Comparison of ENCODE assay signal across 13 cellular contexts in genomic region chr15:100132309-100132708, GRCh38.
"Had no signal": no experiment of that assay in that cellular context is flagged by ENCODE, and none has a peak within 500 bp of the region (broad histone marks: within the 10 kb centered on the region; RNA-seq: fewer than 3 reads in every experiment).

No MANE protein-coding gene starts in this region.

- H3K27me3 Mint-ChIP-seq: stimulated activated naive B cell treated with anti-CD40 and anti-IgM and Interleukin-4, amounts not matched to agents 10 μg/mL and 1 μg/mL and 100 μg/mL, for 72 hours had no signal

- H3K9ac ChIP-seq: neural progenitor cell had no signal

- H3K4me2 ChIP-seq: neural progenitor cell had no signal

- H3K4me1 Mint-ChIP-seq: memory B cell; neural progenitor cell; stimulated activated naive B cell treated with anti-CD40 and anti-IgM and Interleukin-4, amounts not matched to agents 10 μg/mL and 1 μg/mL and 100 μg/mL, for 72 hours had no signal

- H2AFZ ChIP-seq: neural progenitor cell had no signal

- H3K9me3 ChIP-seq: heart left ventricle, lower lobe of right lung, pancreas had no signal

- DNase-seq: hippocampal formation; kidney glomerular epithelial cell; spleen; stimulated activated naive B cell treated with anti-CD40 and anti-IgM and Interleukin-4, amounts not matched to agents 10 μg/mL and 1 μg/mL and 100 μg/mL, for 72 hours had no signal

- H3K4me3 Mint-ChIP-seq: memory B cell; mesothelial cell of epicardium; natural killer cell treated with Interleukin-12 subunit alpha and Interleukin-12 subunit beta and Interleukin-15 and Interleukin-18, amount 100 ng/mL, for 72 hours; neural progenitor cell; type B pancreatic cell had no signal

- H3K27ac Mint-ChIP-seq: memory B cell; mesothelial cell of epicardium; natural killer cell treated with Interleukin-12 subunit alpha and Interleukin-12 subunit beta and Interleukin-15 and Interleukin-18, amount 100 ng/mL, for 72 hours; neural progenitor cell; progenitor cell of endocrine pancreas; type B pancreatic cell had no signal

- H3K27ac ChIP-seq: lower lobe of right lung, neural progenitor cell, pancreas had no signal

- H3K4me3 ChIP-seq: neural progenitor cell had no signal

- H3K36me3 ChIP-seq: heart left ventricle, lower lobe of right lung, neural progenitor cell, pancreas, spleen had no signal

- H3K36me3 Mint-ChIP-seq: memory B cell; natural killer cell treated with Interleukin-12 subunit alpha and Interleukin-12 subunit beta and Interleukin-15 and Interleukin-18, amount 100 ng/mL, for 72 hours; neural progenitor cell; stimulated activated naive B cell treated with anti-CD40 and anti-IgM and Interleukin-4, amounts not matched to agents 10 μg/mL and 1 μg/mL and 100 μg/mL, for 72 hours had no signal

- H3K27me3 ChIP-seq: heart left ventricle, neural progenitor cell, pancreas, spleen had no signal

- H3K4me1 ChIP-seq: lower lobe of right lung, neural progenitor cell, pancreas, spleen had no signal
